In genomic region chr12:6180300-6181051, GRCh38 we compare ENCODE assay signal across 11 cellular contexts. TPM values are rescaled to one million over a fixed set of nuclear protein-coding genes. Genes with fewer than 3 reads are reported as not detected.
A peak's percentile ranks its signal among the peaks of the same experiment; 100 is the strongest.
DNase-seq lines count a peak whose midpoint lies in the region; ATAC-seq and TF ChIP-seq lines count a peak whose summit lies in the region.
"Had no signal": no experiment of that assay in that cellular context is flagged by ENCODE, and none has a peak within 500 bp of the region (broad histone marks: within the 10 kb centered on the region; RNA-seq: fewer than 3 reads in every experiment).

No MANE protein-coding gene starts in this region.

- 45% methylated on average over 21 of the region's 21 CpGs for WGBS in right cardiac atrium

- ATAC-seq in right cardiac atrium (peak; percentile 62 to 85), GM21528 (IDR thresholded peaks at IDR 0.05; ENCODE audit: low FRiP score, unreplicated experiment) (no peak)

- peak; percentile 35 for DNase-seq in H4 (ENCODE audit: low spot score)
- peak in 1 of 2 donors; percentile 84 for DNase-seq in ascending aorta (ENCODE audit: low spot score in 2 of 2)
- DNase-seq in right cardiac atrium: peak; percentile 87 to 91 (median 88)
- DNase-seq in GM10266 (ENCODE audit: extremely low spot score): no peak
- no peak for DNase-seq in NAMALWA (ENCODE audit: low spot score)
- DNase-seq in RPMI8226: no peak
- DNase-seq: activated CD4-positive, CD25-positive, alpha-beta regulatory T cell treated with anti-CD3 and anti-CD28 coated beads, Interleukin-2, amount 50 U/mL, for 72 hours; effector CD4-positive, alpha-beta T cell; NCI-H1417 treated with DMSO at 0.1 percent for 48 hours had no signal

- intact Hi-C loops in ascending aorta (cut with DNase I): loop anchor here (5.0 kb wide), 2 partner anchors 88 to 118 kb away; no protein-coding TSS in a partner anchor
- intact Hi-C loops in right cardiac atrium (cut with DNase I): loop anchor here in 2 of 4 donors (5.0 to 10.0 kb wide), 2 partner anchors 108 to 116 kb away; no protein-coding TSS in a partner anchor

- peaks cover 20 to 51% of the 10 kb centered on the region in 2 donors for H3K4me1 ChIP-seq in ascending aorta
- peaks cover 26% of the 10 kb centered on the region for H3K4me1 ChIP-seq in right cardiac atrium (ENCODE audit: control insufficient read depth, insufficient read depth, low read length)
- peaks cover 49% of the 10 kb centered on the region for H3K4me1 ChIP-seq in skeletal muscle satellite cell (ENCODE audit: control insufficient read depth, insufficient read depth, low read length)

- H3K9ac ChIP-seq in skeletal muscle satellite cell (ENCODE audit: low read depth, low read length): peak overlapping the region; percentile 56

- TF ChIP-seq CTCF in ascending aorta (IDR thresholded peaks at IDR 0.05) (no peak), GM10266 (IDR thresholded peaks at IDR 0.05; ENCODE audit: control insufficient read depth, insufficient read depth, low read depth, missing control alignments) (no peak)

- H3K36me3 ChIP-seq in ascending aorta (no peaks in the 10 kb centered on the region), skeletal muscle satellite cell (ENCODE audit: insufficient read depth, low read length) (no peaks in the 10 kb centered on the region)

- H3K9me3 ChIP-seq in ascending aorta: no peaks in the 10 kb centered on the region
- H3K9me3 ChIP-seq in right cardiac atrium (ENCODE audit: control insufficient read depth, low read length): no peaks in the 10 kb centered on the region
- H3K9me3 ChIP-seq in skeletal muscle satellite cell (replicated peaks; ENCODE audit: low read length): no peaks in the 10 kb centered on the region

- H3K4me3 ChIP-seq in ascending aorta (no peak overlapping the region), right cardiac atrium (ENCODE audit: low read length) (no peak overlapping the region), skeletal muscle satellite cell (ENCODE audit: low read length) (no peak overlapping the region)

- H3K27me3 ChIP-seq in ascending aorta (no peaks in the 10 kb centered on the region), right cardiac atrium (ENCODE audit: control insufficient read depth, insufficient read depth) (no peaks in the 10 kb centered on the region), skeletal muscle satellite cell (ENCODE audit: control insufficient read depth, insufficient read depth, low read length) (no peaks in the 10 kb centered on the region)

- H3K27ac ChIP-seq in ascending aorta: peak overlapping the region; percentile 89 to 92
- peak overlapping the region; percentile 22 for H3K27ac ChIP-seq in right cardiac atrium (ENCODE audit: low read length)

- peak overlapping the region; percentile 51 for H3K4me2 ChIP-seq in skeletal muscle satellite cell (ENCODE audit: low read length)

RNA-seq across cellular contexts. Expression of gene CD9, which starts 19.7 kb away (rescaled TPM):
- 86.6 and 133 TPM in 2 replicates for total RNA-seq in H4 (2014; rRNA removed; shearing (Covaris generic))
- 181 TPM for total RNA-seq in ascending aorta
- total RNA-seq in right cardiac atrium: 100 to 1,000 TPM; 117 to 248 (median 134) TPM
- polyA plus RNA-seq in right cardiac atrium: 212 TPM
- 31.7 and 66.4 TPM in 2 replicates for total RNA-seq in skeletal muscle satellite cell (2012; rRNA removed)

RNA-seq across cellular contexts. Expression of gene VWF, which starts 56.0 kb away (rescaled TPM):
- total RNA-seq in H4 (2014; rRNA removed; shearing (Covaris generic)): 0.08 and 0.23 TPM in 2 replicates
- total RNA-seq in ascending aorta (1,026 TPM), right cardiac atrium (100 to 1,000 TPM; 144 to 388 (median 269) TPM)
- 181 TPM for polyA plus RNA-seq in right cardiac atrium
- 0.22 and 0.25 TPM in 2 replicates for total RNA-seq in skeletal muscle satellite cell (2012; rRNA removed)

Comparison
In these comparisons a context has a peak if more than half of its experiments do, and no peak if none do; other contexts are left out.
1. DNase-seq: peak in H4 (single experiment) and right cardiac atrium (3 of 3); none in GM10266 (single experiment), NAMALWA (single experiment) and RPMI8226 (single experiment).
2. RNA of gene VWF, which starts 56.0 kb away (total RNA-seq): 1,026 TPM in ascending aorta (single experiment) and 144 to 388 TPM in right cardiac atrium; 0.08 to 0.23 TPM in H4; every median in the first group is over 100 times any median in the second.